8 cellular contexts compared by ENCODE assay signal in genomic region chr11:46127150-46127638, GRCh38. TPM values are rescaled to one million over a fixed set of nuclear protein-coding genes. Genes with fewer than 3 reads are reported as not detected.
DNase-seq lines count a peak whose midpoint lies in the region; ATAC-seq lines count a peak whose summit lies in the region.

No MANE protein-coding gene starts in this region.

- H3K4me3 Mint-ChIP-seq in T-helper 2 cell treated with Interferon-gamma antibody and Interleukin-4, amounts not matched to agents 5 μg/mL and 100 μg/mL, for 36 hours = peak overlapping the region; percentile 10
- peak overlapping the region; percentile 9 for H3K4me3 Mint-ChIP-seq in natural killer cell treated with Interleukin-12 subunit alpha and Interleukin-12 subunit beta and Interleukin-15 and Interleukin-18, amount 100 ng/mL, for 72 hours

- ATAC-seq in GM19324 (IDR thresholded peaks at IDR 0.05; ENCODE audit: low FRiP score, unreplicated experiment) (peak; percentile 49), GM19035 (IDR thresholded peaks at IDR 0.05; ENCODE audit: unreplicated experiment) (no peak), HG02623 (IDR thresholded peaks at IDR 0.05; ENCODE audit: unreplicated experiment) (no peak)
- ATAC-seq in natural killer cell treated with Interleukin-12 subunit alpha and Interleukin-12 subunit beta and Interleukin-15 and Interleukin-18, amount 100 ng/mL, for 72 hours = peak; percentile 100

- peaks cover 24% of the 10 kb centered on the region for H3K4me1 Mint-ChIP-seq in T-helper 2 cell treated with Interferon-gamma antibody and Interleukin-4, amounts not matched to agents 5 μg/mL and 100 μg/mL, for 36 hours (ENCODE audit: low read depth)
- H3K4me1 Mint-ChIP-seq in natural killer cell treated with Interleukin-12 subunit alpha and Interleukin-12 subunit beta and Interleukin-15 and Interleukin-18, amount 100 ng/mL, for 72 hours (ENCODE audit: low read depth in 2 of 2) = peaks cover 15 to 18% of the 10 kb centered on the region in 2 donors

- H3K36me3 Mint-ChIP-seq in T-helper 2 cell treated with Interferon-gamma antibody and Interleukin-4, amounts not matched to agents 5 μg/mL and 100 μg/mL, for 36 hours (ENCODE audit: low read depth) = no peaks in the 10 kb centered on the region
- no peaks in the 10 kb centered on the region for H3K36me3 Mint-ChIP-seq in natural killer cell treated with Interleukin-12 subunit alpha and Interleukin-12 subunit beta and Interleukin-15 and Interleukin-18, amount 100 ng/mL, for 72 hours

- DNase-seq in CD1c-positive myeloid dendritic cell (ENCODE audit: extremely low spot score) (peak; percentile 83), HUDEP-2 (lab: John Stamatoyannopoulos, UW; ENCODE audit: unreplicated experiment in 76 of 76) (peak in 72 of 76 experiments; percentile 12 to 93 (median 70)), cerebellar cortex (ENCODE audit: low spot score) (peak; percentile 38)
- peak; percentile 63 for DNase-seq in T-helper 2 cell treated with Interferon-gamma antibody and Interleukin-4, amounts not matched to agents 5 μg/mL and 100 μg/mL, for 36 hours (ENCODE audit: low spot score)
- peak; percentile 89 for DNase-seq in natural killer cell treated with Interleukin-12 subunit alpha and Interleukin-12 subunit beta and Interleukin-15 and Interleukin-18, amount 100 ng/mL, for 72 hours (ENCODE audit: low spot score)

- H3K9me3 Mint-ChIP-seq in T-helper 2 cell treated with Interferon-gamma antibody and Interleukin-4, amounts not matched to agents 5 μg/mL and 100 μg/mL, for 36 hours = no peaks in the 10 kb centered on the region
- H3K9me3 Mint-ChIP-seq in natural killer cell treated with Interleukin-12 subunit alpha and Interleukin-12 subunit beta and Interleukin-15 and Interleukin-18, amount 100 ng/mL, for 72 hours = no peaks in the 10 kb centered on the region

- peaks cover 3% of the 10 kb centered on the region for H3K27me3 Mint-ChIP-seq in T-helper 2 cell treated with Interferon-gamma antibody and Interleukin-4, amounts not matched to agents 5 μg/mL and 100 μg/mL, for 36 hours (ENCODE audit: low read depth)
- H3K27me3 Mint-ChIP-seq in natural killer cell treated with Interleukin-12 subunit alpha and Interleukin-12 subunit beta and Interleukin-15 and Interleukin-18, amount 100 ng/mL, for 72 hours = no peaks in the 10 kb centered on the region

- peak overlapping the region; percentile 64 for H3K27ac Mint-ChIP-seq in T-helper 2 cell treated with Interferon-gamma antibody and Interleukin-4, amounts not matched to agents 5 μg/mL and 100 μg/mL, for 36 hours
- peak overlapping the region; percentile 61 to 92 for H3K27ac Mint-ChIP-seq in natural killer cell treated with Interleukin-12 subunit alpha and Interleukin-12 subunit beta and Interleukin-15 and Interleukin-18, amount 100 ng/mL, for 72 hours

RNA-seq across cellular contexts. Expression of gene PHF21A, which starts 5.9 kb away (rescaled TPM):
- 10 to 100 TPM; 50.3 to 64.3 TPM for total RNA-seq in natural killer cell treated with Interleukin-12 subunit alpha and Interleukin-12 subunit beta and Interleukin-15 and Interleukin-18, amount 100 ng/mL, for 72 hours

Comparison
In these comparisons a context has a peak if more than half of its experiments do, and no peak if none do; other contexts are left out.
1. DNase-seq: peak in every context shown above with its lines; median percentile 89 in natural killer cell treated with Interleukin-12 subunit alpha and Interleukin-12 subunit beta and Interleukin-15 and Interleukin-18, amount 100 ng/mL, for 72 hours; 83 in CD1c-positive myeloid dendritic cell; 70 in HUDEP-2; 63 in T-helper 2 cell treated with Interferon-gamma antibody and Interleukin-4, amounts not matched to agents 5 μg/mL and 100 μg/mL, for 36 hours; 38 in cerebellar cortex.
2. ATAC-seq: peak in GM19324 (single experiment) and natural killer cell treated with Interleukin-12 subunit alpha and Interleukin-12 subunit beta and Interleukin-15 and Interleukin-18, amount 100 ng/mL, for 72 hours (2 of 2); none in GM19035 (single experiment) and HG02623 (single experiment).